Comparison of ENCODE assay signal across 14 cellular contexts in the genomic region with DNA sequence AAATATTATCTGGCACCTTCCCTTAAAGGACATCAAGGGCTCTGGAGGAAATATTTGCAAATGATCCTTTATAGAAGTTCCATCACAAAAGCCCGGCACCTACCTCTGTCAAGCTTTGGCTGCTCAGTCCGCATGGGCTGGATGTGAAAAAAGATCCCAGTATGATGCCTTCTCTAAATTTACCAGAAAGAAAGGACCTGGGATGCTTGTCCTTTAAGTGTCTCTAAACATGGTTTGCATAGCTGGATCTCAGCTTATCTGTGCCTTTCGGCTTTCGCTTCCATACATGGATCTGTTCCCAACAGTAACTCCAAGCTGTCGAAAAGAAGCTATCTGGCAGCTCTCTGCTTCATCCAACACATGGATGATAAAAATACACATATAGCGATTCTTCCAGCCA.
DNase-seq lines count a peak whose midpoint lies in the region; ATAC-seq and TF ChIP-seq lines count a peak whose summit lies in the region.
"Had no signal": no experiment of that assay in that cellular context is flagged by ENCODE, and none has a peak within 500 bp of the region (broad histone marks: within the 10 kb centered on the region; RNA-seq: fewer than 3 reads in every experiment).

No MANE protein-coding gene starts in this region.

- no peaks in the 10 kb centered on the region for H3K36me3 Mint-ChIP-seq in HFFc6 (ENCODE audit: low read depth)
- H3K36me3 Mint-ChIP-seq: activated CD4-positive, alpha-beta memory T cell treated with anti-CD3 and anti-CD28 coated beads for 36 hours; activated naive CD4-positive, alpha-beta T cell treated with anti-CD3 and anti-CD28 coated beads, Interleukin-2, amount 50 U/mL, for 72 hours had no signal

- intact Hi-C loops in dorsolateral prefrontal cortex (cut with DNase I) (no loop called here), left lung (cut with DNase I) (no loop called here)

- CTCF ChIA-PET in GM10248 (lab: Yijun Ruan, JAX), result interaction anchor here (1.2 kb wide), 1 partner anchor 42 kb away, joined by 5 read pairs; no protein-coding TSS in a partner anchor

- peak overlapping the region; percentile 84 for H3K4me3 Mint-ChIP-seq in HFFc6
- H3K4me3 Mint-ChIP-seq: activated CD4-positive, alpha-beta memory T cell treated with anti-CD3 and anti-CD28 coated beads for 36 hours; B cell had no signal

- peaks cover 20% of the 10 kb centered on the region for H3K4me1 Mint-ChIP-seq in HFFc6 (ENCODE audit: low read depth)
- H3K4me1 Mint-ChIP-seq: B cell had no signal

- H3K9ac ChIP-seq in skeletal muscle tissue (ENCODE audit: low read depth in 1 of 3, low read length in 3 of 3), result peak overlapping the region in 1 of 3 donors; percentile 41

- DNase-seq in HFFc6 (no peak), dorsolateral prefrontal cortex (peak in 3 of 10 donors; percentile 3 to 43 (median 26)), left lung (no peak), 8988T (no peak), pons (ENCODE audit: low spot score) (no peak), GM10248 (ENCODE audit: extremely low spot score) (no peak)
- DNase-seq: activated CD4-positive, alpha-beta memory T cell treated with anti-CD3 and anti-CD28 coated beads for 36 hours; effector CD4-positive, alpha-beta T cell; T-helper 2 cell had no signal

- peak overlapping the region in 44 of 59 donors; percentile 5 to 82 (median 46) for H3K27ac ChIP-seq in dorsolateral prefrontal cortex
- H3K27ac ChIP-seq in left lung, result peak overlapping the region; percentile 55 to 90
- peak overlapping the region; percentile 38 for H3K27ac ChIP-seq in skeletal muscle tissue (ENCODE audit: low read depth, low read length)

- ATAC-seq in left lung (no peak), HG02798 (IDR thresholded peaks at IDR 0.05; ENCODE audit: poor library complexity, unreplicated experiment) (no peak)
- ATAC-seq: activated naive CD4-positive, alpha-beta T cell treated with anti-CD3 and anti-CD28 coated beads, Interleukin-2, amount 50 U/mL, for 72 hours; Panc1 had no signal

- H3K9me3 Mint-ChIP-seq in HFFc6, result no peaks in the 10 kb centered on the region
- H3K9me3 Mint-ChIP-seq: activated CD4-positive, alpha-beta memory T cell treated with anti-CD3 and anti-CD28 coated beads for 36 hours had no signal

- peak overlapping the region; percentile 79; the same call in 1 of the 2 replicates for H3K27ac Mint-ChIP-seq in HFFc6
- H3K27ac Mint-ChIP-seq: activated CD4-positive, alpha-beta memory T cell treated with anti-CD3 and anti-CD28 coated beads for 36 hours; activated naive CD4-positive, alpha-beta T cell treated with anti-CD3 and anti-CD28 coated beads, Interleukin-2, amount 50 U/mL, for 72 hours; B cell had no signal

- H3K27me3 Mint-ChIP-seq in HFFc6 (ENCODE audit: insufficient read depth), result no peaks in the 10 kb centered on the region; the same call in 1 of the 2 replicates
- H3K27me3 Mint-ChIP-seq: activated CD4-positive, alpha-beta memory T cell treated with anti-CD3 and anti-CD28 coated beads for 36 hours had no signal

- H3K36me3 ChIP-seq in left lung, result no peaks in the 10 kb centered on the region
- no peaks in the 10 kb centered on the region for H3K36me3 ChIP-seq in skeletal muscle tissue (ENCODE audit: control insufficient read depth in 3 of 3, insufficient read depth in 3 of 3, low read length in 3 of 3)

- TF ChIP-seq CTCF in HFFc6 (IDR thresholded peaks at IDR 0.05) (no peak), dorsolateral prefrontal cortex (IDR thresholded peaks at IDR 0.05 in 54 of 56, conservative IDR thresholded peaks at IDR 0.05 in 2 of 56; ENCODE audit: low read depth in 1 of 56, partially characterized antibody in 56 of 56) (no peak), left lung (IDR thresholded peaks at IDR 0.05) (no peak), GM10248 (IDR thresholded peaks at IDR 0.05; ENCODE audit: control extremely low read depth, extremely low read depth, low read depth, missing control alignments) (no peak)

- no peaks in the 10 kb centered on the region for H3K27me3 ChIP-seq in dorsolateral prefrontal cortex
- no peaks in the 10 kb centered on the region for H3K27me3 ChIP-seq in left lung
- no peaks in the 10 kb centered on the region for H3K27me3 ChIP-seq in skeletal muscle tissue (ENCODE audit: control insufficient read depth in 3 of 3, insufficient read depth in 3 of 3, low read length in 3 of 3)

- H3K4me3 ChIP-seq in dorsolateral prefrontal cortex (peak overlapping the region in 54 of 59 donors; percentile 2 to 57 (median 38)), left lung (peak overlapping the region; percentile 8 to 38), skeletal muscle tissue (ENCODE audit: low read length in 3 of 3) (peak overlapping the region; percentile 32 to 59 (median 52))

- no peaks in the 10 kb centered on the region for H3K9me3 ChIP-seq in left lung
- no peaks in the 10 kb centered on the region for H3K9me3 ChIP-seq in skeletal muscle tissue (ENCODE audit: control insufficient read depth in 3 of 3, low read length in 3 of 3)

- POLR2A ChIA-PET in GM10248 (lab: Yijun Ruan, JAX), result no interaction called here

- H3K4me1 ChIP-seq in left lung (peaks cover 0 to 27% of the 10 kb centered on the region in 2 donors), skeletal muscle tissue (ENCODE audit: control insufficient read depth in 3 of 3, insufficient read depth in 3 of 3, low read length in 3 of 3) (peaks cover 0 to 2% (median 2%) of the 10 kb centered on the region in 3 donors)
